22 cellular contexts compared by ENCODE assay signal in genomic region chr6:140044626-140045025, GRCh38.
"Had no signal": no experiment of that assay in that cellular context is flagged by ENCODE, and none has a peak within 500 bp of the region (broad histone marks: within the 10 kb centered on the region; RNA-seq: fewer than 3 reads in every experiment).

No MANE protein-coding gene starts in this region.

- H3K27me3 ChIP-seq: dorsolateral prefrontal cortex, hepatocyte, right atrium auricular region, stomach, upper lobe of left lung had no signal

- H3K9me3 ChIP-seq: lower lobe of right lung, right atrium auricular region, stomach, thoracic aorta, upper lobe of left lung had no signal

- DNase-seq: activated B cell treated with CpG ODN at 0.5 μM for 24 hours; activated CD4-positive, alpha-beta memory T cell treated with anti-CD3 and anti-CD28 coated beads for 36 hours; activated CD4-positive, alpha-beta T cell treated with anti-CD3 and anti-CD28 coated beads for 4 hours; activated CD8-positive, alpha-beta memory T cell treated with anti-CD3 and anti-CD28 coated beads, Interleukin-2, amount 10 ng/mL, durations not matched to agents 7 days and 5 days; amniotic stem cell; dorsolateral prefrontal cortex; left cardiac atrium; lower lobe of right lung; midbrain; nephron progenitor cell; occipital lobe; stimulated activated CD4-positive, alpha-beta T cell treated with anti-CD3 and anti-CD28 coated beads, Interleukin-15, amount 100 ng/mL, for 24 hours; stimulated activated CD4-positive, alpha-beta T cell treated with anti-CD3 and anti-CD28 coated beads, Interleukin-4, amount 100 ng/mL, for 1 hour; stomach; T-helper 9 cell; upper lobe of left lung had no signal

- H3K27ac Mint-ChIP-seq: activated B cell treated with CpG ODN at 0.5 μM for 24 hours; activated CD4-positive, alpha-beta memory T cell treated with anti-CD3 and anti-CD28 coated beads for 36 hours; activated CD8-positive, alpha-beta memory T cell treated with anti-CD3 and anti-CD28 coated beads, Interleukin-2, amount 10 ng/mL, durations not matched to agents 7 days and 5 days; activated naive CD8-positive, alpha-beta T cell; nephron progenitor cell; progenitor cell of endocrine pancreas had no signal

- H2AFZ ChIP-seq: hepatocyte had no signal

- H3K9me3 Mint-ChIP-seq: activated B cell treated with CpG ODN at 0.5 μM for 24 hours; activated CD4-positive, alpha-beta memory T cell treated with anti-CD3 and anti-CD28 coated beads for 36 hours had no signal

- H3K36me3 Mint-ChIP-seq: activated CD4-positive, alpha-beta memory T cell treated with anti-CD3 and anti-CD28 coated beads for 36 hours; activated CD8-positive, alpha-beta memory T cell treated with anti-CD3 and anti-CD28 coated beads, Interleukin-2, amount 10 ng/mL, durations not matched to agents 7 days and 5 days; activated naive CD8-positive, alpha-beta T cell had no signal

- H3K4me2 ChIP-seq: hepatocyte had no signal

- H3K4me1 Mint-ChIP-seq: activated B cell treated with CpG ODN at 0.5 μM for 24 hours had no signal

- H3K79me2 ChIP-seq: hepatocyte had no signal

- H3K4me1 ChIP-seq: lower lobe of right lung, stomach had no signal

- H3K27ac ChIP-seq: dorsolateral prefrontal cortex, hepatocyte, lower lobe of right lung, right atrium auricular region, skin epidermis, stomach, thoracic aorta, upper lobe of left lung had no signal

- H3K4me3 ChIP-seq: dorsolateral prefrontal cortex, hepatocyte, lower lobe of right lung, right atrium auricular region, skin epidermis, stomach, thoracic aorta, upper lobe of left lung had no signal

- H3K36me3 ChIP-seq: lower lobe of right lung, right atrium auricular region, stomach, thoracic aorta, upper lobe of left lung had no signal

- H3K4me3 Mint-ChIP-seq: activated B cell treated with CpG ODN at 0.5 μM for 24 hours; activated CD4-positive, alpha-beta memory T cell treated with anti-CD3 and anti-CD28 coated beads for 36 hours; activated CD8-positive, alpha-beta memory T cell treated with anti-CD3 and anti-CD28 coated beads, Interleukin-2, amount 10 ng/mL, durations not matched to agents 7 days and 5 days; activated naive CD8-positive, alpha-beta T cell; nephron progenitor cell had no signal

- H3K27me3 Mint-ChIP-seq: activated B cell treated with CpG ODN at 0.5 μM for 24 hours; activated naive CD8-positive, alpha-beta T cell; progenitor cell of endocrine pancreas had no signal
